18 cellular contexts compared by ENCODE assay signal in the genomic region with DNA sequence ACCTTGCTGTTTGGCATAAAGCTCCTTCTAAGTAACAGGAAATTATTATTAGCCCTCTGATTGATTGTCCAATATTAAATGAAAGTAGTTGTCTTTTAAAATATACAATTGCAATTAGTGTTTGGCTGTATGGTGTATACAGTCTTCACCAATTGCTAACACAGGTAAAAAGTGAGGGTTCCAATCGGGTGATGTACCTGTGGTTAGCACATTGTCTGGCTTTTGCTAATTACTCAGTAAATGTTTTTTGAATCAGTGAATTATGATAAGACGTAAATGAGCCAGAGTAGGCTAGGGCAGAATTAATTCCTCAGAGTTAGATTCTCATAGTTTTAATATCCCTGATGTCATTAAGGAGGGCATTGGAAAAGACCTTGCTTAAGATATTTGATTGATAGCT.
DNase-seq lines count a peak whose midpoint lies in the region; ATAC-seq and TF ChIP-seq lines count a peak whose summit lies in the region.
"Had no signal": no experiment of that assay in that cellular context is flagged by ENCODE, and none has a peak within 500 bp of the region (broad histone marks: within the 10 kb centered on the region; RNA-seq: fewer than 3 reads in every experiment).

No MANE protein-coding gene starts in this region.

- H3K27me3 Mint-ChIP-seq in T-helper 2 cell treated with Interferon-gamma antibody and Interleukin-4, amounts not matched to agents 5 μg/mL and 100 μg/mL, for 36 hours (ENCODE audit: low read depth) = no peaks in the 10 kb centered on the region
- no peaks in the 10 kb centered on the region for H3K27me3 Mint-ChIP-seq in activated naive CD8-positive, alpha-beta T cell
- no peaks in the 10 kb centered on the region for H3K27me3 Mint-ChIP-seq in activated naive CD8-positive, alpha-beta T cell treated with anti-CD3 and anti-CD28 coated beads, Interleukin-2, amount 50 U/mL, for 24 hours
- H3K27me3 Mint-ChIP-seq in activated CD8-positive, alpha-beta T cell treated with anti-CD3 and anti-CD28 coated beads for 36 hours = no peaks in the 10 kb centered on the region
- H3K27me3 Mint-ChIP-seq in memory B cell = no peaks in the 10 kb centered on the region
- H3K27me3 Mint-ChIP-seq in WTC11 (ENCODE audit: low read depth) = no peaks in the 10 kb centered on the region
- H3K27me3 Mint-ChIP-seq: CD4-positive, alpha-beta memory T cell had no signal

- peaks cover 63% of the 10 kb centered on the region for H3K4me1 Mint-ChIP-seq in T-helper 2 cell treated with Interferon-gamma antibody and Interleukin-4, amounts not matched to agents 5 μg/mL and 100 μg/mL, for 36 hours (ENCODE audit: low read depth)
- peaks cover 57% of the 10 kb centered on the region for H3K4me1 Mint-ChIP-seq in activated naive CD8-positive, alpha-beta T cell (ENCODE audit: low read depth)
- peaks cover 46% of the 10 kb centered on the region for H3K4me1 Mint-ChIP-seq in activated naive CD8-positive, alpha-beta T cell treated with anti-CD3 and anti-CD28 coated beads, Interleukin-2, amount 50 U/mL, for 24 hours
- H3K4me1 Mint-ChIP-seq in activated CD8-positive, alpha-beta T cell treated with anti-CD3 and anti-CD28 coated beads for 36 hours (ENCODE audit: low read depth) = peaks cover 52% of the 10 kb centered on the region
- H3K4me1 Mint-ChIP-seq in memory B cell (peaks cover 25% of the 10 kb centered on the region), WTC11 (peaks cover 8% of the 10 kb centered on the region; the same call in 1 of the 2 replicates)

- peaks cover 8% of the 10 kb centered on the region for H3K36me3 Mint-ChIP-seq in T-helper 2 cell treated with Interferon-gamma antibody and Interleukin-4, amounts not matched to agents 5 μg/mL and 100 μg/mL, for 36 hours (ENCODE audit: low read depth)
- no peaks in the 10 kb centered on the region for H3K36me3 Mint-ChIP-seq in activated naive CD8-positive, alpha-beta T cell
- H3K36me3 Mint-ChIP-seq in activated naive CD8-positive, alpha-beta T cell treated with anti-CD3 and anti-CD28 coated beads, Interleukin-2, amount 50 U/mL, for 24 hours (ENCODE audit: low read depth) = no peaks in the 10 kb centered on the region
- no peaks in the 10 kb centered on the region for H3K36me3 Mint-ChIP-seq in activated CD8-positive, alpha-beta T cell treated with anti-CD3 and anti-CD28 coated beads for 36 hours (ENCODE audit: low read depth)
- H3K36me3 Mint-ChIP-seq in memory B cell = no peaks in the 10 kb centered on the region
- H3K36me3 Mint-ChIP-seq in WTC11 = no peaks in the 10 kb centered on the region
- H3K36me3 Mint-ChIP-seq: CD4-positive, alpha-beta memory T cell had no signal

- DNase-seq in T-helper 2 cell treated with Interferon-gamma antibody and Interleukin-4, amounts not matched to agents 5 μg/mL and 100 μg/mL, for 36 hours (ENCODE audit: low spot score) = no peak
- DNase-seq in T-helper 2 cell = no peak
- no peak for DNase-seq in activated naive CD8-positive, alpha-beta T cell treated with anti-CD3 and anti-CD28 coated beads, Interleukin-2, amount 50 U/mL, for 24 hours
- no peak for DNase-seq in activated CD8-positive, alpha-beta T cell treated with anti-CD3 and anti-CD28 coated beads for 36 hours
- DNase-seq in memory B cell (ENCODE audit: low spot score in 2 of 2) = no peak
- no peak for DNase-seq in NCI-H226
- no peak for DNase-seq in WTC11 (ENCODE audit: low spot score)
- DNase-seq: 8988T; BE2C; Calu3; CD4-positive, alpha-beta memory T cell; EL; NCI-H1092 treated with DMSO at 0.1 percent for 48 hours; NCI-H146; NCI-H2081; NCI-H69 had no signal

- peak overlapping the region; percentile 93 for H3K27ac Mint-ChIP-seq in T-helper 2 cell treated with Interferon-gamma antibody and Interleukin-4, amounts not matched to agents 5 μg/mL and 100 μg/mL, for 36 hours
- H3K27ac Mint-ChIP-seq in activated naive CD8-positive, alpha-beta T cell = peak overlapping the region; percentile 75
- H3K27ac Mint-ChIP-seq in activated naive CD8-positive, alpha-beta T cell treated with anti-CD3 and anti-CD28 coated beads, Interleukin-2, amount 50 U/mL, for 24 hours = no peak overlapping the region
- peak overlapping the region; percentile 79 for H3K27ac Mint-ChIP-seq in activated CD8-positive, alpha-beta T cell treated with anti-CD3 and anti-CD28 coated beads for 36 hours
- H3K27ac Mint-ChIP-seq in memory B cell (peak overlapping the region; percentile 15), WTC11 (no peak overlapping the region)

- CTCF ChIA-PET in activated CD8-positive, alpha-beta T cell treated with anti-CD3 and anti-CD28 coated beads for 36 hours (lab: Charles Lee) = interaction anchor here (0.6 to 1.1 kb wide), 3 partner anchors 22 to 835 kb away, joined by 3 read pairs; no protein-coding TSS in a partner anchor
- CTCF ChIA-PET in WTC11 (lab: Charles Lee) = no interaction called here

- no peak for TF ChIP-seq CTCF in activated CD8-positive, alpha-beta T cell treated with anti-CD3 and anti-CD28 coated beads for 36 hours (IDR thresholded peaks at IDR 0.05)
- no peak for TF ChIP-seq CTCF in WTC11 (IDR thresholded peaks at IDR 0.05)

- peak overlapping the region; percentile 65 for H3K4me3 Mint-ChIP-seq in T-helper 2 cell treated with Interferon-gamma antibody and Interleukin-4, amounts not matched to agents 5 μg/mL and 100 μg/mL, for 36 hours
- peak overlapping the region; percentile 27 for H3K4me3 Mint-ChIP-seq in activated naive CD8-positive, alpha-beta T cell
- H3K4me3 Mint-ChIP-seq in activated naive CD8-positive, alpha-beta T cell treated with anti-CD3 and anti-CD28 coated beads, Interleukin-2, amount 50 U/mL, for 24 hours = no peak overlapping the region
- no peak overlapping the region for H3K4me3 Mint-ChIP-seq in activated CD8-positive, alpha-beta T cell treated with anti-CD3 and anti-CD28 coated beads for 36 hours
- H3K4me3 Mint-ChIP-seq in memory B cell (no peak overlapping the region), WTC11 (no peak overlapping the region)

- ATAC-seq in activated naive CD8-positive, alpha-beta T cell treated with anti-CD3 and anti-CD28 coated beads, Interleukin-2, amount 50 U/mL, for 24 hours = no peak
- no peak for ATAC-seq in activated CD8-positive, alpha-beta T cell treated with anti-CD3 and anti-CD28 coated beads for 36 hours
- ATAC-seq in memory B cell (ENCODE audit: low read depth) (no peak), WTC11 (no peak)
- ATAC-seq: Panc1 had no signal

- peaks cover 19% of the 10 kb centered on the region for H3K9me3 Mint-ChIP-seq in T-helper 2 cell treated with Interferon-gamma antibody and Interleukin-4, amounts not matched to agents 5 μg/mL and 100 μg/mL, for 36 hours
- H3K9me3 Mint-ChIP-seq in activated naive CD8-positive, alpha-beta T cell (ENCODE audit: low read depth) = no peaks in the 10 kb centered on the region
- no peaks in the 10 kb centered on the region for H3K9me3 Mint-ChIP-seq in activated naive CD8-positive, alpha-beta T cell treated with anti-CD3 and anti-CD28 coated beads, Interleukin-2, amount 50 U/mL, for 24 hours
- H3K9me3 Mint-ChIP-seq in activated CD8-positive, alpha-beta T cell treated with anti-CD3 and anti-CD28 coated beads for 36 hours = peaks cover 2% of the 10 kb centered on the region
- H3K9me3 Mint-ChIP-seq in memory B cell (no peaks in the 10 kb centered on the region), WTC11 (no peaks in the 10 kb centered on the region)

- intact Hi-C loops in activated CD8-positive, alpha-beta T cell treated with anti-CD3 and anti-CD28 coated beads for 36 hours (cut with micrococcal nuclease) = no loop called here

- POLR2A ChIA-PET in activated CD8-positive, alpha-beta T cell treated with anti-CD3 and anti-CD28 coated beads for 36 hours (lab: Charles Lee) = no interaction called here
- POLR2A ChIA-PET in WTC11 (lab: Charles Lee) = no interaction called here

TF ChIP-seq in WTC11, 78 proteins besides CTCF, POLR2A, EP300 and RAD21:
- no peak for TF ChIP-seq HMGA2 (CRISPR knock-in tag; IDR thresholded peaks at IDR 0.05)

Comparison
In these comparisons a context has a peak if more than half of its experiments do, and no peak if none do; other contexts are left out.
1. H3K27ac Mint-ChIP-seq: peak in T-helper 2 cell treated with Interferon-gamma antibody and Interleukin-4, amounts not matched to agents 5 μg/mL and 100 μg/mL, for 36 hours (single experiment), activated naive CD8-positive, alpha-beta T cell (single experiment), activated CD8-positive, alpha-beta T cell treated with anti-CD3 and anti-CD28 coated beads for 36 hours (single experiment) and memory B cell (single experiment); none in activated naive CD8-positive, alpha-beta T cell treated with anti-CD3 and anti-CD28 coated beads, Interleukin-2, amount 50 U/mL, for 24 hours (single experiment) and WTC11 (single experiment).
2. H3K4me3 Mint-ChIP-seq: peak in T-helper 2 cell treated with Interferon-gamma antibody and Interleukin-4, amounts not matched to agents 5 μg/mL and 100 μg/mL, for 36 hours (single experiment) and activated naive CD8-positive, alpha-beta T cell (single experiment); none in activated naive CD8-positive, alpha-beta T cell treated with anti-CD3 and anti-CD28 coated beads, Interleukin-2, amount 50 U/mL, for 24 hours (single experiment), activated CD8-positive, alpha-beta T cell treated with anti-CD3 and anti-CD28 coated beads for 36 hours (single experiment), memory B cell (single experiment) and WTC11 (single experiment).